Comparison of ENCODE assay signal across 17 cellular contexts in genomic region chr5:83974151-83974822, GRCh38.
A peak's percentile ranks its signal among the peaks of the same experiment; 100 is the strongest.
DNase-seq lines count a peak whose midpoint lies in the region; ATAC-seq, FAIRE-seq and TF ChIP-seq lines count a peak whose summit lies in the region.
"Had no signal": no experiment of that assay in that cellular context is flagged by ENCODE, and none has a peak within 500 bp of the region (broad histone marks: within the 10 kb centered on the region; RNA-seq: fewer than 3 reads in every experiment).

No MANE protein-coding gene starts in this region.

- peak overlapping the region; percentile 68 for H2AFZ ChIP-seq in neuronal stem cell (ENCODE audit: low read length)

- no peak overlapping the region for H3K4ac ChIP-seq in neuronal stem cell (ENCODE audit: low read length)

- H3K27me3 ChIP-seq in neuronal stem cell (ENCODE audit: control insufficient read depth in 3 of 3, insufficient read depth in 3 of 3, low read depth in 1 of 3, low read length in 3 of 3), result no peaks in the 10 kb centered on the region
- no peaks in the 10 kb centered on the region for H3K27me3 ChIP-seq in colonic mucosa
- H3K27me3 ChIP-seq: testis had no signal

- peak; percentile 96 for FAIRE-seq in H54 (lab: Jason Lieb, UNC)

- no peak overlapping the region for H2AK5ac ChIP-seq in neuronal stem cell (ENCODE audit: low read depth, low read length)

- H2BK15ac ChIP-seq in neuronal stem cell (ENCODE audit: low read length), result no peak overlapping the region

- H3K4me2 ChIP-seq in neuronal stem cell (ENCODE audit: insufficient read depth, low read length, poor library complexity, severe bottlenecking), result no peak overlapping the region

- H3K36me3 ChIP-seq in neuronal stem cell (replicated peaks in 1 of 2; ENCODE audit: control insufficient read depth in 2 of 2, insufficient read depth in 2 of 2, low read length in 2 of 2), result no peaks in the 10 kb centered on the region
- no peaks in the 10 kb centered on the region for H3K36me3 ChIP-seq in colonic mucosa

- no CpG with 5 or more reads among the region's 6 CpGs for WGBS in neuronal stem cell (ENCODE audit: extremely low coverage in 2 of 2, insufficient read length in 2 of 2, insufficient replicate concordance in 1 of 2), 2 donors

- H2BK12ac ChIP-seq in neuronal stem cell (ENCODE audit: low read length), result no peak overlapping the region

- H3K79me1 ChIP-seq in neuronal stem cell (ENCODE audit: low read depth, low read length), result no peaks in the 10 kb centered on the region

- H3K27ac ChIP-seq in neuronal stem cell (replicated peaks; ENCODE audit: low read length) (no peak overlapping the region), colonic mucosa (no peak overlapping the region)
- H3K27ac ChIP-seq: epithelial cell of prostate, testis had no signal

- no peak for ATAC-seq in GM18907 (IDR thresholded peaks at IDR 0.05; ENCODE audit: unreplicated experiment)
- ATAC-seq: T-helper 17 cell had no signal

- H3K9me3 ChIP-seq in neuronal stem cell (replicated peaks in 1 of 2; ENCODE audit: control insufficient read depth in 2 of 2, insufficient read depth in 1 of 2, low read depth in 1 of 2, low read length in 2 of 2) (no peaks in the 10 kb centered on the region), colonic mucosa (no peaks in the 10 kb centered on the region)
- H3K9me3 ChIP-seq: testis had no signal

- no peak overlapping the region for H3K23ac ChIP-seq in neuronal stem cell (ENCODE audit: low read depth, low read length, poor library complexity)

- H4K8ac ChIP-seq in neuronal stem cell (ENCODE audit: low read depth, low read length), result no peak overlapping the region

- H3K4me1 ChIP-seq in neuronal stem cell (ENCODE audit: control insufficient read depth in 2 of 2, insufficient read depth in 1 of 2, low read depth in 1 of 2, low read length in 2 of 2) (peaks cover 0 to 6% of the 10 kb centered on the region in 2 donors), colonic mucosa (no peaks in the 10 kb centered on the region)
- H3K4me1 ChIP-seq: testis had no signal

- no peak overlapping the region for H3K14ac ChIP-seq in neuronal stem cell (ENCODE audit: low read length)

- H2BK5ac ChIP-seq in neuronal stem cell (ENCODE audit: low read length), result no peak overlapping the region

- H3K4me3 ChIP-seq in neuronal stem cell (ENCODE audit: low read length in 2 of 2), result no peak overlapping the region
- no peak overlapping the region for H3K4me3 ChIP-seq in colonic mucosa
- H3K4me3 ChIP-seq: testis had no signal

- H3K9ac ChIP-seq in neuronal stem cell (ENCODE audit: low read depth, low read length, poor library complexity), result no peak overlapping the region
- H3K9ac ChIP-seq in colonic mucosa (ENCODE audit: low read depth in 2 of 2, low read length in 2 of 2), result no peak overlapping the region

- DNase-seq in H54 (ENCODE audit: insufficient read length, low spot score), result no peak
- DNase-seq in RPMI7951 (ENCODE audit: low read depth), result peak; percentile 52
- peak; percentile 9 for DNase-seq in globus pallidus (ENCODE audit: low spot score)
- peak; percentile 8 for DNase-seq in neuronal stem cell (ENCODE audit: low spot score)
- no peak for DNase-seq in activated CD4-positive, alpha-beta T cell treated with anti-CD3 and anti-CD28 coated beads for 48 hours
- no peak for DNase-seq in colonic mucosa
- DNase-seq: activated B cell treated with CpG ODN at 0.5 μM for 24 hours; activated effector memory CD4-positive, alpha-beta T cell treated with Interleukin-2 at 50 U/mL for 16 hours; anterior cingulate cortex; Calu3; Kasumi-1; Right ventricle myocardium superior; stimulated activated CD4-positive, alpha-beta T cell treated with anti-CD3 and anti-CD28 coated beads, Interleukin-4, amount 100 ng/mL, for 1 hour; T-helper 17 cell; testis had no signal

- intact Hi-C loops in colonic mucosa (cut with DNase I), result no loop called here

- no peak overlapping the region for H4K91ac ChIP-seq in neuronal stem cell (ENCODE audit: low read depth, low read length, poor library complexity)

- no peak overlapping the region for H3K18ac ChIP-seq in neuronal stem cell (ENCODE audit: low read length)

- no peak for TF ChIP-seq POLR2A in H54 (IDR thresholded peaks at IDR 0.05; ENCODE audit: low read depth, low read length)

- no peak overlapping the region for H2BK120ac ChIP-seq in neuronal stem cell (ENCODE audit: low read depth, low read length)

- TF ChIP-seq CTCF in colonic mucosa (IDR thresholded peaks at IDR 0.05), result no peak

Comparison
In these comparisons a context has a peak if more than half of its experiments do, and no peak if none do; other contexts are left out.
1. DNase-seq: peak in RPMI7951 (single experiment), globus pallidus (single experiment) and neuronal stem cell (single experiment); none in H54 (single experiment), activated CD4-positive, alpha-beta T cell treated with anti-CD3 and anti-CD28 coated beads for 48 hours (single experiment) and colonic mucosa (single experiment).